In the genomic region with DNA sequence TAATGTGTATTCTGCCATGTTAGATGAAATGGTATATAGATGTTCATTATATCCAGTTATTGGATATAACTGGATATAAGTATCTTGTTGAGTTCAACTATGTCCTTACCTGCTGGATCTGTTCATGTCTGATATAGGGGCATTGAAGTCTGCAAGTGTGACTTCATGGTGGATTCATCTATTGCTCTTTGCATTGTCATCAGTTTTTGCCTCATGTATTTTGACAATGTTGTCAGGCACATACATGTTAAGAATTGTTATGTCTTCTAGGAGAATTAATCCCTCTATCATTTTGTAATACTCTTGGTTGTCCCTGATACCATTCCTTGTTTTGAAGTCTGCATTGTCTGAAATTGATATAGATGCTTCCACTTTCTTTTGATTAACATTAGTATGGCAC, we compare ENCODE assay signal across 26 cellular contexts.
"Had no signal": no experiment of that assay in that cellular context is flagged by ENCODE, and none has a peak within 500 bp of the region (broad histone marks: within the 10 kb centered on the region; RNA-seq: fewer than 3 reads in every experiment).

No MANE protein-coding gene starts in this region.

- H3K4me1 ChIP-seq: suprapubic skin, testis, thyroid gland, tibial artery, transverse colon, upper lobe of left lung, upper lobe of right lung, uterus, vagina had no signal

- H3K9me3 ChIP-seq: stomach, suprapubic skin, testis, thoracic aorta, thyroid gland, tibial artery, upper lobe of left lung, upper lobe of right lung, uterus, vagina had no signal

- H3K27ac ChIP-seq: stomach, suprapubic skin, testis, thoracic aorta, thyroid gland, tibial artery, transverse colon, upper lobe of left lung, upper lobe of right lung, uterus, vagina had no signal

- FAIRE-seq: urothelium cell line had no signal

- DNase-seq: stimulated activated CD4-positive, alpha-beta T cell treated with anti-CD3 and anti-CD28 coated beads, Interleukin-2, amount 100 ng/mL, for 48 hours; stimulated activated CD4-positive, alpha-beta T cell treated with anti-CD3 and anti-CD28 coated beads, Interleukin-4, amount 100 ng/mL, for 1 hour; stimulated activated CD4-positive, alpha-beta T cell treated with anti-CD3 and anti-CD28 coated beads, Interleukin-4, amount 100 ng/mL, for 24 hours; stimulated activated CD4-positive, alpha-beta T cell treated with anti-CD3 and anti-CD28 coated beads, Interleukin-4, amount 100 ng/mL, for 4 hours; stimulated activated CD8-positive, alpha-beta memory T cell treated with anti-CD3 and anti-CD28 coated beads, Interleukin-4, amount 100 ng/mL, for 48 hours; stimulated activated naive B cell treated with anti-CD40 and anti-IgM and Interleukin-4, amounts not matched to agents 10 μg/mL and 1 μg/mL and 100 μg/mL, for 72 hours; stimulated activated naive CD4-positive, alpha-beta T cell; stimulated activated naive CD4-positive, alpha-beta T cell treated with Interleukin-2 at 50 U/mL for 16 hours; stimulated activated naive CD8-positive, alpha-beta T cell treated with anti-CD3 and anti-CD28 coated beads, Interleukin-15, amount 100 ng/mL, for 72 hours; stimulated activated naive CD8-positive, alpha-beta T cell treated with anti-CD3 and anti-CD28 coated beads, Interleukin-15, Interleukin-2, amounts not matched to agents 100 U/mL and 50 U/mL, for 24 hours; stomach; substantia nigra; testis; thyroid gland; tibial artery; transverse colon; trophoblast cell; upper lobe of left lung; upper lobe of right lung; uterus had no signal

- H3K27me3 ChIP-seq: stomach, suprapubic skin, testis, thyroid gland, tibial artery, transverse colon, upper lobe of left lung, upper lobe of right lung, uterus, vagina had no signal

- H3K4me3 ChIP-seq: stomach, suprapubic skin, testis, thoracic aorta, thyroid gland, tibial artery, transverse colon, upper lobe of left lung, upper lobe of right lung, uterus, vagina had no signal

- H3K36me3 ChIP-seq: uterus had no signal

- ATAC-seq: stimulated activated effector memory CD8-positive, alpha-beta T cell treated with anti-CD3 and anti-CD28 coated beads, Interleukin-12 subunit alpha, Interleukin-12 subunit beta, amount 100 ng/mL, for 72 hours; stimulated activated memory B cell treated with anti-CD40 and anti-IgM and Interleukin-4, amounts not matched to agents 10 μg/mL and 1 μg/mL and 100 μg/mL, for 72 hours; stimulated activated naive B cell treated with anti-CD40 and anti-IgM and Interleukin-4, amounts not matched to agents 10 μg/mL and 1 μg/mL and 100 μg/mL, for 72 hours; stimulated activated naive CD8-positive, alpha-beta T cell treated with anti-CD3 and anti-CD28 coated beads, Interleukin-15, amount 100 ng/mL, for 72 hours; stimulated activated naive CD8-positive, alpha-beta T cell treated with anti-CD3 and anti-CD28 coated beads, Interleukin-15, Interleukin-2, amounts not matched to agents 100 U/mL and 50 U/mL, for 24 hours; upper lobe of right lung had no signal
